ENCODE assay signal across 11 cellular contexts in the genomic region with DNA sequence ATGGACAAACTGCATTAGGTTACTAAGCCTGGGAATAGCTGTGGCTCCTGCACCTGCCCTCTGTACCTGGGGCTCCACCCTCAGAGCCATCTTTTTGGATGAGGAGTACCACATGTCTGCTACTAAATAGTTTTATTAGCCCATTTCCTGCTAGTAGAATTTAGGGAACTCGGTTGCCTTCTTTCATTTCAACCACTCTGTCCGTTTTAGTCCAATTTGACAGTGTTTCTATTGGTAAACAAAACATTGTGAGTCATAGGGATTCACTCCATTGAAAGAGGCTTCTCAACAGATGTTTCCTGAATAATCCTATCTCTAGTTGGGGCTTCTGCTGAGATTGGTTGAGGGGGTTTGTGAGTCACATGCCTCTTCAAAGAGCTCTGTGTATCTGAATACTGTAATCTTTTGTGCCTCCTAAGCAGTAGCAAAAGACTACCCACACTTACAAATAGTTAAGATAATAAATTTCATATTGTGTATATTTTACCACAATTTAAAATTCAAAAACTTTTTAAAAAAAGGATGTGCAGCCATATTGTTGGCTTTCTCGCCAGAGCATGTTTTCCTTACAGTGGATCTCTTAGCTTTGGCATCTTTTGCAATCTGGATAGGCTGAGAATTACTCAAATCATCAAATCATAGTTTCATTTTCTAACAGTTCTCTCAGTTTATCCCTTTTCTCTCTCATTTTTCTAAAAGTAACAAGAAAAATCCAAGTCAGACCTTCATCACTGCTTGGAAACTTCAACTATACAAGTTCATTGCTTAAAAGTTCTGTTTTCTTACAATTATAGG. TPM values are rescaled to one million over a fixed set of nuclear protein-coding genes. Genes with fewer than 3 reads are reported as not detected.
DNase-seq lines count a peak whose midpoint lies in the region; FAIRE-seq and TF ChIP-seq lines count a peak whose summit lies in the region.
"Had no signal": no experiment of that assay in that cellular context is flagged by ENCODE, and none has a peak within 500 bp of the region (broad histone marks: within the 10 kb centered on the region; RNA-seq: fewer than 3 reads in every experiment).

No MANE protein-coding gene starts in this region.

- H3K4me3 Mint-ChIP-seq in mesothelial cell of epicardium (no peak overlapping the region), progenitor cell of endocrine pancreas (ENCODE audit: low read depth) (no peak overlapping the region)

- intact Hi-C loops in prostate gland (cut with DNase I), result no loop called here

- H3K27me3 Mint-ChIP-seq in mesothelial cell of epicardium (ENCODE audit: low read depth) (no peaks in the 10 kb centered on the region), progenitor cell of endocrine pancreas (no peaks in the 10 kb centered on the region)

- TF ChIP-seq POLR2A in prostate gland (IDR thresholded peaks at IDR 0.05), result no peak

- TF ChIP-seq CTCF in mesothelial cell of epicardium (IDR thresholded peaks at IDR 0.05; ENCODE audit: unreplicated experiment) (no peak), progenitor cell of endocrine pancreas (IDR thresholded peaks at IDR 0.05; ENCODE audit: unreplicated experiment) (no peak), prostate gland (IDR thresholded peaks at IDR 0.05) (no peak)

- FAIRE-seq in endometrium (lab: Jason Lieb, UNC), result peak; percentile 8

- no peaks in the 10 kb centered on the region for H3K9me3 ChIP-seq in prostate gland
- H3K9me3 ChIP-seq: psoas muscle had no signal

- H3K4me1 ChIP-seq in prostate gland (replicated peaks), result no peaks in the 10 kb centered on the region
- H3K4me1 ChIP-seq: psoas muscle had no signal

- no peaks in the 10 kb centered on the region for H3K36me3 ChIP-seq in prostate gland

- WGBS in prostate gland, result 63% methylated on average over 3 of the region's 3 CpGs

- peaks cover 17% of the 10 kb centered on the region for H3K4me1 Mint-ChIP-seq in mesothelial cell of epicardium
- peaks cover 5% of the 10 kb centered on the region for H3K4me1 Mint-ChIP-seq in progenitor cell of endocrine pancreas (ENCODE audit: low read depth)

- H3K27ac ChIP-seq in prostate gland, result no peak overlapping the region
- H3K27ac ChIP-seq: psoas muscle had no signal

- peak overlapping the region; percentile 94 for H3K27ac Mint-ChIP-seq in mesothelial cell of epicardium
- H3K27ac Mint-ChIP-seq in progenitor cell of endocrine pancreas, result no peak overlapping the region

- no peak overlapping the region for H3K4me3 ChIP-seq in prostate gland
- H3K4me3 ChIP-seq: psoas muscle had no signal

- H3K9me3 Mint-ChIP-seq in mesothelial cell of epicardium (peaks cover 7% of the 10 kb centered on the region), progenitor cell of endocrine pancreas (ENCODE audit: low read depth) (peaks cover 8% of the 10 kb centered on the region)

- H3K27me3 ChIP-seq in prostate gland (replicated peaks; ENCODE audit: insufficient read depth), result no peaks in the 10 kb centered on the region

- peaks cover 21% of the 10 kb centered on the region for H3K36me3 Mint-ChIP-seq in mesothelial cell of epicardium
- H3K36me3 Mint-ChIP-seq in progenitor cell of endocrine pancreas (ENCODE audit: insufficient read depth), result peaks cover 12% of the 10 kb centered on the region

- DNase-seq in COLO829 (ENCODE audit: low spot score) (peak; percentile 39), NCI-H446 treated with DMSO at 0.1 percent for 48 hours (lab: John Stamatoyannopoulos, UW) (peak; percentile 21), mesothelial cell of epicardium (ENCODE audit: low spot score in 2 of 2, unreplicated experiment in 2 of 2) (no peak), UCSD-AML1 (lab: John Stamatoyannopoulos, UW; ENCODE audit: unreplicated experiment) (no peak), progenitor cell of endocrine pancreas (ENCODE audit: low spot score, unreplicated experiment) (no peak), prostate gland (ENCODE audit: low spot score) (no peak)
- DNase-seq in stimulated activated CD4-positive, alpha-beta T cell treated with anti-CD3 and anti-CD28 coated beads, Interleukin-12 subunit alpha, Interleukin-12 subunit beta, amount 100 ng/mL, for 4 hours, result no peak
- DNase-seq: KG1; psoas muscle; stimulated activated naive CD8-positive, alpha-beta T cell treated with anti-CD3 and anti-CD28 coated beads, Interleukin-15, Interleukin-2, amounts not matched to agents 100 U/mL and 50 U/mL, for 24 hours had no signal

RNA-seq across cellular contexts. Expression of a gene that starts 9.9 kb away (rescaled TPM):
- total RNA-seq in mesothelial cell of epicardium (32.0 to 37.7 TPM (median 36.1 TPM) in 3 replicates), progenitor cell of endocrine pancreas (29.0 and 31.4 TPM in 2 replicates), prostate gland (10 to 100 TPM; 38.9 to 52.5 TPM)

RNA-seq across cellular contexts. Expression of a gene that starts 11.3 kb away (rescaled TPM):
- total RNA-seq in mesothelial cell of epicardium (0.42 to 1.0 TPM (median 0.58 TPM) in 3 replicates), progenitor cell of endocrine pancreas (0.38 TPM in 1 of 2 replicates, not detected in the other), prostate gland (1 to 10 TPM; 1.1 to 2.3 TPM)

RNA-seq across cellular contexts. Expression of a gene that starts 36.4 kb away (rescaled TPM):
- total RNA-seq in mesothelial cell of epicardium (51.6 to 56.5 TPM (median 53.1 TPM) in 3 replicates), progenitor cell of endocrine pancreas (66.9 and 72.1 TPM in 2 replicates), prostate gland (100 to 1,000 TPM in 1 of 2 donors, 10 to 100 TPM in 1; 86.0 to 123 TPM)

Comparison
In these comparisons a context has a peak if more than half of its experiments do, and no peak if none do; other contexts are left out.
1. DNase-seq: peak in COLO829 (single experiment) and NCI-H446 treated with DMSO at 0.1 percent for 48 hours (single experiment); none in mesothelial cell of epicardium (0 of 2), UCSD-AML1 (single experiment), stimulated activated CD4-positive, alpha-beta T cell treated with anti-CD3 and anti-CD28 coated beads, Interleukin-12 subunit alpha, Interleukin-12 subunit beta, amount 100 ng/mL, for 4 hours (single experiment), progenitor cell of endocrine pancreas (single experiment) and prostate gland (single experiment).